35 cellular contexts compared by ENCODE assay signal in the genomic region with DNA sequence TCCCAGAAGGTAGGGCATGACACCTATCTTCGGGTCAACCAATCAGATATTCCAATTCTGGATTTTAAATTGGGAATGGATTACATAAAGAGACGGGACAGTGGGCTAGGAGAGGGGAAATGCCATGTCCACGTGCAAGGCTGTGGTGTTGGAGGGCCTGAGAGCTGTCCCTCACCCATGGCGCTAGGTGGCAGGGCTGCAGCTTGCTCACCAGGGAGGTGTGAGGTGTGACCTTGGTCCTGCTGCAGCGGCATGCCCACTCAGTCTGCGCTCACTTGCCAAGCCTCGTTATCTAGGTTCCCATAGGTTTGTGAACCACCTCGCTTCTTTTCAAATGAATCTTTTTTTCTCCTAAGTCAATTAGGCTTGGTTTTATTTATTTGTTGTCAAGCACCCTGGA. TPM values are rescaled to one million over a fixed set of nuclear protein-coding genes. Genes with fewer than 3 reads are reported as not detected.
"Had no signal": no experiment of that assay in that cellular context is flagged by ENCODE, and none has a peak within 500 bp of the region (broad histone marks: within the 10 kb centered on the region; RNA-seq: fewer than 3 reads in every experiment).

No MANE protein-coding gene starts in this region.

- H3K9me3 Mint-ChIP-seq: memory B cell; naive thymus-derived CD4-positive, alpha-beta T cell; nephron progenitor cell; stimulated activated effector memory CD8-positive, alpha-beta T cell treated with anti-CD3 and anti-CD28 coated beads, Interleukin-12 subunit alpha, Interleukin-12 subunit beta, amount 100 ng/mL, for 72 hours had no signal

- H3K27ac Mint-ChIP-seq: memory B cell; naive thymus-derived CD4-positive, alpha-beta T cell; nephron progenitor cell; stimulated activated effector memory CD8-positive, alpha-beta T cell treated with anti-CD3 and anti-CD28 coated beads, Interleukin-12 subunit alpha, Interleukin-12 subunit beta, amount 100 ng/mL, for 72 hours had no signal

- DNase-seq: effector CD8-positive, alpha-beta T cell; esophagus squamous epithelium; foreskin melanocyte; glutamatergic neuron; heart right ventricle; hippocampal formation; left cardiac atrium; left ventricle myocardium superior; midbrain; naive thymus-derived CD4-positive, alpha-beta T cell; nephron progenitor cell; nucleus accumbens; psoas muscle; sigmoid colon; stimulated activated CD4-positive, alpha-beta T cell treated with anti-CD3 and anti-CD28 coated beads, Interleukin-2, amount 100 ng/mL, for 24 hours; stimulated activated CD4-positive, alpha-beta T cell treated with anti-CD3 and anti-CD28 coated beads, Interleukin-4, amount 100 ng/mL, for 24 hours; stimulated activated naive CD4-positive, alpha-beta T cell treated with Interleukin-2 at 50 U/mL for 16 hours; stomach; thyroid gland; trophoblast cell had no signal

- H3K36me3 ChIP-seq: esophagus squamous epithelium, heart right ventricle, sigmoid colon, stomach, thyroid gland had no signal

- H3K4me1 Mint-ChIP-seq: memory B cell; stimulated activated effector memory CD8-positive, alpha-beta T cell treated with anti-CD3 and anti-CD28 coated beads, Interleukin-12 subunit alpha, Interleukin-12 subunit beta, amount 100 ng/mL, for 72 hours had no signal

- ATAC-seq: left ventricle myocardium superior; naive thymus-derived CD4-positive, alpha-beta T cell; psoas muscle; right cardiac atrium; stimulated activated effector memory CD8-positive, alpha-beta T cell treated with anti-CD3 and anti-CD28 coated beads, Interleukin-12 subunit alpha, Interleukin-12 subunit beta, amount 100 ng/mL, for 72 hours had no signal

- H3K27me3 ChIP-seq: esophagus squamous epithelium, sigmoid colon, stomach, thyroid gland had no signal

- H3K9me3 ChIP-seq: esophagus squamous epithelium, heart right ventricle, psoas muscle, sigmoid colon, stomach, thyroid gland had no signal

- H3K27ac ChIP-seq: psoas muscle had no signal

- H3K4me3 Mint-ChIP-seq: memory B cell; naive thymus-derived CD4-positive, alpha-beta T cell; nephron progenitor cell; stimulated activated effector memory CD8-positive, alpha-beta T cell treated with anti-CD3 and anti-CD28 coated beads, Interleukin-12 subunit alpha, Interleukin-12 subunit beta, amount 100 ng/mL, for 72 hours had no signal

- H3K36me3 Mint-ChIP-seq: memory B cell; naive thymus-derived CD4-positive, alpha-beta T cell; stimulated activated effector memory CD8-positive, alpha-beta T cell treated with anti-CD3 and anti-CD28 coated beads, Interleukin-12 subunit alpha, Interleukin-12 subunit beta, amount 100 ng/mL, for 72 hours had no signal

- H3K4me3 ChIP-seq: esophagus squamous epithelium, lung, psoas muscle, sigmoid colon, stomach, thyroid gland had no signal

RNA-seq across cellular contexts. Expression of a gene that starts 31.6 kb away (rescaled TPM):
- total RNA-seq: cerebellum; endothelial cell of umbilical vein; epithelial cell of proximal tubule; esophagus squamous epithelium; heart right ventricle; kidney epithelial cell; left cardiac atrium; left ventricle myocardium superior; lung; naive thymus-derived CD4-positive, alpha-beta T cell; osteocyte; psoas muscle; renal cortical epithelial cell; right cardiac atrium; sigmoid colon; skeletal muscle tissue; stomach; subcutaneous adipose tissue; temporal lobe; urinary bladder had no signal
- polyA plus RNA-seq: endothelial cell of umbilical vein; heart right ventricle; lung; naive thymus-derived CD4-positive, alpha-beta T cell; psoas muscle; right cardiac atrium; sigmoid colon; stomach; urinary bladder had no signal

RNA-seq across cellular contexts. Expression of a gene that starts 51.5 kb away (rescaled TPM):
- total RNA-seq: cerebellum; endothelial cell of umbilical vein; epithelial cell of proximal tubule; esophagus squamous epithelium; heart right ventricle; kidney epithelial cell; left cardiac atrium; left ventricle myocardium superior; lung; mucosa of gallbladder; naive thymus-derived CD4-positive, alpha-beta T cell; osteocyte; psoas muscle; renal cortical epithelial cell; right cardiac atrium; sigmoid colon; skeletal muscle tissue; stomach; subcutaneous adipose tissue; temporal lobe; thyroid gland; urinary bladder had no signal
- polyA plus RNA-seq: endothelial cell of umbilical vein; heart right ventricle; lung; naive thymus-derived CD4-positive, alpha-beta T cell; psoas muscle; right cardiac atrium; sigmoid colon; stomach; urinary bladder had no signal
